ENCODE assay signal across 1 cellular context in genomic region chr11:57181678-57182305, GRCh38.
TF ChIP-seq lines count a peak whose summit lies in the region.

Gene LRRC55 (plus strand): TSS chr11:57181953. CDS start chr11:57182023, 70 bp downstream.

TF ChIP-seq in IMR-90, 13 proteins besides CTCF, POLR2A, EP300 and RAD21 (continued from another document):
- no peak for TF ChIP-seq USF2 (IDR thresholded peaks at IDR 0.05; ENCODE audit: low read depth, low read length)
- no peak for TF ChIP-seq CHD1 (IDR thresholded peaks at IDR 0.05; ENCODE audit: low read depth, low read length)
- TF ChIP-seq RFX5 (IDR thresholded peaks at IDR 0.05; ENCODE audit: low read depth, low read length): no peak
- TF ChIP-seq MAFK (IDR thresholded peaks at IDR 0.05; ENCODE audit: low read depth, low read length): no peak
- TF ChIP-seq SMC3 (IDR thresholded peaks at IDR 0.05; ENCODE audit: low read depth, low read length): no peak
- TF ChIP-seq CEBPB (IDR thresholded peaks at IDR 0.05; ENCODE audit: low read depth, low read length): no peak
- TF ChIP-seq RCOR1 (IDR thresholded peaks at IDR 0.05; ENCODE audit: insufficient replicate concordance, low read length): no peak
- no peak for TF ChIP-seq FOS (IDR thresholded peaks at IDR 0.05; ENCODE audit: low read depth, low read length)
- no peak for TF ChIP-seq MXI1 (IDR thresholded peaks at IDR 0.05; ENCODE audit: borderline replicate concordance, low read depth, low read length)
- no peak for TF ChIP-seq NFE2L2 (IDR thresholded peaks at IDR 0.05; ENCODE audit: low read depth, low read length)
- no peak for TF ChIP-seq BHLHE40 (IDR thresholded peaks at IDR 0.05; ENCODE audit: low read depth, low read length)
